ENCODE assay signal across 1 cellular context in the genomic region with DNA sequence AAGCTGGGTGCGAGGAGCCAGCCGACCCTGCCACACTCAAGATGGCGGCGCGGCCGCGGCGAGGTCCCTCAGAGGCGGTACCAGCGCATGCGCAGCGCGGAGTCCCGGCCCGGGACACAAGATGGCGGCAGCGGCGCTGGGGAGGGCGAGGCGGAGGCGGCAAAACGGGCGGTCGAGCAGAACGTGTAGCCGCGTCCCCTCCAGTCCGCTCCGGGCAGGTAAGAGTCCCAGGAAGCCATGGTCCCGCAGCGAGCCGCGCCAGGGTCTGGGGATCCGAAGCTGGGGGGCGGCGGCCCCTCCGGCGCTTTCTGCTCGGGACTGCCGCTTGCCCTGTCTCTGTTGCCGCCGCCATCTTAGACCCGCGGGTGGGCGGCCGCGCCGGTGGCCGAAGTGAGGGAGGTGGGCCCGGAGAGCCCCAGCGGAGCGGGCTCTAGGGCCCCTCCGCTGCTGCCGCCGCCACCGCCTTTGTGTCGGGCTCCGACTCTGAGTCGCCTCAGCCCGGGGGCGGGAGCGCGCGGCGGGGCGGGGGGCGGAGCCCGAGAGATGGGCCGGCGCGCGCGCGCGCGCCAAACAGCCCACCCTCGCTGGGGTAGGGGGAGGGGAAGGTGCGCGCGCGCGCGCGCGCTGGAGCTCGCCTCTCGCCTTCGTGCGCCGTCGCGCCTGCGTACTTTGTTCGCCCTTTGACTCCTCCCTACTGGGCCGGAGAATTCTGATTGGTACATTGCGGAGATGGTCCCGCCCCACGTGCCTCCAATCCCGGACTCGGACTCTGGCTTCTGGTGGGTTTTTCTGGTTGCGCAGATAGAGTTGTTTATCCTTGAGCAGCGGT.
A peak's percentile ranks its signal among the peaks of the same experiment; 100 is the strongest.
TF ChIP-seq lines count a peak whose summit lies in the region.

Gene PCIF1, plus strand, starts transcription at position 97 of the 829 bp plus-strand sequence. CDS start 4,317 bp downstream, outside the sequence.

TF ChIP-seq in HEK293, 187 proteins besides CTCF, POLR2A, EP300 and RAD21 (continued from another document):
- TF ChIP-seq, protein P1, sequence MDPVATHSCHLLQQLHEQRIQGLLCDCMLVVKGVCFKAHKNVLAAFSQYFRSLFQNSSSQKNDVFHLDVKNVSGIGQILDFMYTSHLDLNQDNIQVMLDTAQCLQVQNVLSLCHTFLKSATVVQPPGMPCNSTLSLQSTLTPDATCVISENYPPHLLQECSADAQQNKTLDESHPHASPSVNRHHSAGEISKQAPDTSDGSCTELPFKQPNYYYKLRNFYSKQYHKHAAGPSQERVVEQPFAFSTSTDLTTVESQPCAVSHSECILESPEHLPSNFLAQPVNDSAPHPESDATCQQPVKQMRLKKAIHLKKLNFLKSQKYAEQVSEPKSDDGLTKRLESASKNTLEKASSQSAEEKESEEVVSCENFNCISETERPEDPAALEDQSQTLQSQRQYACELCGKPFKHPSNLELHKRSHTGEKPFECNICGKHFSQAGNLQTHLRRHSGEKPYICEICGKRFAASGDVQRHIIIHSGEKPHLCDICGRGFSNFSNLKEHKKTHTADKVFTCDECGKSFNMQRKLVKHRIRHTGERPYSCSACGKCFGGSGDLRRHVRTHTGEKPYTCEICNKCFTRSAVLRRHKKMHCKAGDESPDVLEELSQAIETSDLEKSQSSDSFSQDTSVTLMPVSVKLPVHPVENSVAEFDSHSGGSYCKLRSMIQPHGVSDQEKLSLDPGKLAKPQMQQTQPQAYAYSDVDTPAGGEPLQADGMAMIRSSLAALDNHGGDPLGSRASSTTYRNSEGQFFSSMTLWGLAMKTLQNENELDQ (tag by site-specific recombination; IDR thresholded peaks at IDR 0.05; ENCODE audit: low read depth): no peak
- TF ChIP-seq ZNF274 (IDR thresholded peaks at IDR 0.05; ENCODE audit: low read length) (no peak), ZNF274 (tag by site-specific recombination; IDR thresholded peaks at IDR 0.05; ENCODE audit: borderline replicate concordance) (no peak), ZNF624 (tag by site-specific recombination; IDR thresholded peaks at IDR 0.05) (no peak), ZNF544 (tag by site-specific recombination; IDR thresholded peaks at IDR 0.05) (no peak), ZNF670 (tag by site-specific recombination; IDR thresholded peaks at IDR 0.05; ENCODE audit: low read depth) (no peak), ZSCAN30 (tag by site-specific recombination; IDR thresholded peaks at IDR 0.05) (peak; percentile 85), ZNF223 (tag by site-specific recombination; IDR thresholded peaks at IDR 0.05) (no peak), ZIC2 (tag by site-specific recombination; IDR thresholded peaks at IDR 0.05) (peak; percentile 3; the same call in 1 of the 2 replicates), ZNF530 (tag by site-specific recombination; IDR thresholded peaks at IDR 0.05; ENCODE audit: low read depth) (no peak), ZNF529 (tag by site-specific recombination; IDR thresholded peaks at IDR 0.05; ENCODE audit: insufficient replicate concordance) (no peak), ZNF391 (tag by site-specific recombination; IDR thresholded peaks at IDR 0.05; ENCODE audit: borderline replicate concordance, low read depth) (peak; percentile 72; the same call in 1 of the 2 replicates), ZNF518A (tag by site-specific recombination; conservative IDR thresholded peaks at IDR 0.05; ENCODE audit: low read depth) (no peak), EGR2 (tag by site-specific recombination; IDR thresholded peaks at IDR 0.05; ENCODE audit: low read depth) (peak; percentile 79), ZNF585B (tag by site-specific recombination; IDR thresholded peaks at IDR 0.05) (no peak), ZNF76 (tag by site-specific recombination; IDR thresholded peaks at IDR 0.05; ENCODE audit: borderline replicate concordance, low read depth) (peak; percentile 93), ZNF19 (tag by site-specific recombination; IDR thresholded peaks at IDR 0.05; ENCODE audit: low read depth) (no peak), ZNF658 (tag by site-specific recombination; IDR thresholded peaks at IDR 0.05) (no peak), ZNF37A (tag by site-specific recombination; IDR thresholded peaks at IDR 0.05) (peak; percentile 18; the same call in 1 of the 2 replicates), ZNF354C (tag by site-specific recombination; IDR thresholded peaks at IDR 0.05; ENCODE audit: borderline replicate concordance, low read depth) (no peak)
- TF ChIP-seq, protein P2, sequence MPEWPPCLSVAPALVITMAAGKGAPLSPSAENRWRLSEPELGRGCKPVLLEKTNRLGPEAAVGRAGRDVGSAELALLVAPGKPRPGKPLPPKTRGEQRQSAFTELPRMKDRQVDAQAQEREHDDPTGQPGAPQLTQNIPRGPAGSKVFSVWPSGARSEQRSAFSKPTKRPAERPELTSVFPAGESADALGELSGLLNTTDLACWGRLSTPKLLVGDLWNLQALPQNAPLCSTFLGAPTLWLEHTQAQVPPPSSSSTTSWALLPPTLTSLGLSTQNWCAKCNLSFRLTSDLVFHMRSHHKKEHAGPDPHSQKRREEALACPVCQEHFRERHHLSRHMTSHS (tag by site-specific recombination; IDR thresholded peaks at IDR 0.05): no peak
